In genomic region chr15:65071381-65071811, GRCh38 we compare ENCODE assay signal across 21 cellular contexts. TPM values are rescaled to one million over a fixed set of nuclear protein-coding genes. Genes with fewer than 3 reads are reported as not detected.
DNase-seq lines count a peak whose midpoint lies in the region; ATAC-seq and TF ChIP-seq lines count a peak whose summit lies in the region.
"Had no signal": no experiment of that assay in that cellular context is flagged by ENCODE, and none has a peak within 500 bp of the region (broad histone marks: within the 10 kb centered on the region; RNA-seq: fewer than 3 reads in every experiment).

No MANE protein-coding gene starts in this region.

- no CpG with 5 or more reads among the region's 5 CpGs for WGBS in gastroesophageal sphincter (ENCODE audit: low coverage in 1 of 2), 2 donors
- WGBS in testis, 2 donors: 20 to 39% methylated on average over 2 to 5 of the region's 5 CpGs

- H3K36me3 ChIP-seq in NT2/D1 (ENCODE audit: insufficient read depth, insufficient read length, low read length) (no peaks in the 10 kb centered on the region), gastroesophageal sphincter (no peaks in the 10 kb centered on the region), testis (ENCODE audit: low read depth, missing control alignments) (no peaks in the 10 kb centered on the region)
- H3K36me3 ChIP-seq in naive thymus-derived CD4-positive, alpha-beta T cell (ENCODE audit: control insufficient read depth in 2 of 3, insufficient read depth in 3 of 3, low read length in 3 of 3): no peaks in the 10 kb centered on the region

- intact Hi-C loops in testis (cut with DNase I; ENCODE audit: low total_unique reads): no loop called here
- intact Hi-C loops in naive thymus-derived CD4-positive, alpha-beta T cell (cut with micrococcal nuclease): no loop called here

- H3K27ac Mint-ChIP-seq in nephron: peak overlapping the region; percentile 89 to 99 (median 99)
- H3K27ac Mint-ChIP-seq in naive thymus-derived CD4-positive, alpha-beta T cell: no peak overlapping the region

- peak overlapping the region in 2 of 3 experiments; percentile 43 to 52 for H3K4me3 Mint-ChIP-seq in nephron
- H3K4me3 Mint-ChIP-seq in naive thymus-derived CD4-positive, alpha-beta T cell: no peak overlapping the region
- H3K4me3 Mint-ChIP-seq: brain had no signal

- TF ChIP-seq CTCF in gastroesophageal sphincter (IDR thresholded peaks at IDR 0.05) (no peak), nephron (IDR thresholded peaks at IDR 0.05; ENCODE audit: unreplicated experiment in 3 of 3) (no peak), testis (IDR thresholded peaks at IDR 0.05) (no peak)

- no peak overlapping the region for H3K4me3 ChIP-seq in NT2/D1 (ENCODE audit: insufficient read length, low read depth)
- no peak overlapping the region for H3K4me3 ChIP-seq in gastroesophageal sphincter
- no peak overlapping the region for H3K4me3 ChIP-seq in testis
- no peak overlapping the region for H3K4me3 ChIP-seq in naive thymus-derived CD4-positive, alpha-beta T cell (ENCODE audit: low read length)

- H3K9me3 ChIP-seq in NT2/D1 (ENCODE audit: insufficient read depth, low read length): peaks cover 9% of the 10 kb centered on the region; the same call in 1 of the 2 replicates
- H3K9me3 ChIP-seq in gastroesophageal sphincter: no peaks in the 10 kb centered on the region
- no peaks in the 10 kb centered on the region for H3K9me3 ChIP-seq in testis
- H3K9me3 ChIP-seq in naive thymus-derived CD4-positive, alpha-beta T cell (ENCODE audit: control insufficient read depth in 2 of 3, low read length in 3 of 3): no peaks in the 10 kb centered on the region

- H3K9ac ChIP-seq in NT2/D1 (ENCODE audit: insufficient read length, low read depth): peak overlapping the region; percentile 11

- H3K27me3 Mint-ChIP-seq in nephron (ENCODE audit: low read depth): peaks cover 14% of the 10 kb centered on the region
- peaks cover 18 to 32% (median 22%) of the 10 kb centered on the region in 5 donors for H3K27me3 Mint-ChIP-seq in naive thymus-derived CD4-positive, alpha-beta T cell

- POLR2A ChIA-PET in naive thymus-derived CD4-positive, alpha-beta T cell (lab: Charles Lee): no interaction called here

- peaks cover 63% of the 10 kb centered on the region for H3K4me1 Mint-ChIP-seq in nephron
- H3K4me1 Mint-ChIP-seq in naive thymus-derived CD4-positive, alpha-beta T cell: peaks cover 0 to 14% (median 10%) of the 10 kb centered on the region in 7 donors

- TF ChIP-seq POLR2A in gastroesophageal sphincter (IDR thresholded peaks at IDR 0.05): no peak
- TF ChIP-seq POLR2A in testis (IDR thresholded peaks at IDR 0.05): no peak

- TF ChIP-seq EP300 in gastroesophageal sphincter (IDR thresholded peaks at IDR 0.05): no peak

- H3K36me3 Mint-ChIP-seq in nephron (ENCODE audit: low read depth): no peaks in the 10 kb centered on the region
- no peaks in the 10 kb centered on the region for H3K36me3 Mint-ChIP-seq in naive thymus-derived CD4-positive, alpha-beta T cell
- H3K36me3 Mint-ChIP-seq: brain had no signal

- H3K27me3 ChIP-seq in NT2/D1 (ENCODE audit: insufficient read depth, insufficient read length): no peaks in the 10 kb centered on the region
- H3K27me3 ChIP-seq in gastroesophageal sphincter: peaks cover 5% of the 10 kb centered on the region
- H3K27me3 ChIP-seq in testis: no peaks in the 10 kb centered on the region
- H3K27me3 ChIP-seq in naive thymus-derived CD4-positive, alpha-beta T cell (ENCODE audit: control insufficient read depth in 2 of 2, insufficient read depth in 2 of 2, low read length in 2 of 2): peaks cover 0 to 3% of the 10 kb centered on the region in 2 donors

- peak; percentile 37 for ATAC-seq in gastroesophageal sphincter
- ATAC-seq in naive thymus-derived CD4-positive, alpha-beta T cell: no peak

- CTCF ChIA-PET in naive thymus-derived CD4-positive, alpha-beta T cell (lab: Charles Lee): no interaction called here

- peaks cover 6% of the 10 kb centered on the region for H3K4me1 ChIP-seq in NT2/D1 (ENCODE audit: insufficient read depth, insufficient read length)
- peaks cover 19 to 68% (median 38%) of the 10 kb centered on the region in 3 donors for H3K4me1 ChIP-seq in gastroesophageal sphincter
- H3K4me1 ChIP-seq in testis: peaks cover 35% of the 10 kb centered on the region
- no peaks in the 10 kb centered on the region for H3K4me1 ChIP-seq in naive thymus-derived CD4-positive, alpha-beta T cell (ENCODE audit: control insufficient read depth in 2 of 2, insufficient read depth in 2 of 2, low read length in 2 of 2)

- H3K9me3 Mint-ChIP-seq in nephron: no peaks in the 10 kb centered on the region
- no peaks in the 10 kb centered on the region for H3K9me3 Mint-ChIP-seq in naive thymus-derived CD4-positive, alpha-beta T cell

- no peak for DNase-seq in NT2/D1 (ENCODE audit: low read depth, low spot score)
- peak; percentile 81 for DNase-seq in testis
- no peak for DNase-seq in hippocampal formation (lab: John Stamatoyannopoulos, UW)
- no peak for DNase-seq in NCI-H774 (lab: John Stamatoyannopoulos, UW)
- DNase-seq in naive thymus-derived CD4-positive, alpha-beta T cell: no peak
- no peak for DNase-seq in GOT3 (lab: John Stamatoyannopoulos, UW)
- DNase-seq: activated CD4-positive, CD25-positive, alpha-beta regulatory T cell treated with anti-CD3 and anti-CD28 coated beads, Interleukin-2, amount 50 U/mL, for 72 hours; activated naive CD4-positive, alpha-beta T cell; AML-193; DMS153; effector CD8-positive, alpha-beta T cell; MM.1S; NCI-H187 treated with DMSO at 0.1 percent for 48 hours; NCI-H69; stimulated activated CD8-positive, alpha-beta memory T cell treated with anti-CD3 and anti-CD28 coated beads, Interleukin-4, amount 100 ng/mL, for 48 hours had no signal

- H3K27ac ChIP-seq in gastroesophageal sphincter: peak overlapping the region; percentile 89 to 99 (median 94)
- H3K27ac ChIP-seq in testis: peak overlapping the region; percentile 13 to 28
- H3K27ac ChIP-seq in naive thymus-derived CD4-positive, alpha-beta T cell (ENCODE audit: low read depth, low read length): no peak overlapping the region
- H3K27ac ChIP-seq: RWPE1 had no signal

RNA-seq across cellular contexts. Expression of gene RASL12, which starts 3.6 kb away (rescaled TPM):
- 100 to 1,000 TPM in 3 of 4 donors, 10 to 100 TPM in 1; 43.2 to 244 (median 179) TPM for total RNA-seq in gastroesophageal sphincter
- total RNA-seq in testis: 10 to 100 TPM; 64.7 to 75.2 TPM
- 43.9 TPM for polyA plus RNA-seq in testis (ENCODE audit: insufficient read depth, low read depth, low replicate concordance)
- not detected for total RNA-seq in naive thymus-derived CD4-positive, alpha-beta T cell
- not detected for polyA plus RNA-seq in naive thymus-derived CD4-positive, alpha-beta T cell
- total RNA-seq: renal cortical epithelial cell; T-helper 2 cell treated with Interferon-gamma antibody and Interleukin-4, amounts not matched to agents 100 ng/mL and 5 ng/mL, for 36 hours had no signal

RNA-seq across cellular contexts. Expression of gene KBTBD13, which starts 5.2 kb away (rescaled TPM):
- total RNA-seq in gastroesophageal sphincter: not detected
- 1 to 10 TPM; 2.4 to 3.4 TPM for total RNA-seq in testis
- 1.2 TPM for polyA plus RNA-seq in testis (ENCODE audit: insufficient read depth, low read depth, low replicate concordance)
- not detected for total RNA-seq in naive thymus-derived CD4-positive, alpha-beta T cell
- not detected for polyA plus RNA-seq in naive thymus-derived CD4-positive, alpha-beta T cell
- total RNA-seq: renal cortical epithelial cell; T-helper 2 cell treated with Interferon-gamma antibody and Interleukin-4, amounts not matched to agents 100 ng/mL and 5 ng/mL, for 36 hours had no signal

RNA-seq across cellular contexts. Expression of gene SLC51B, which starts 26.2 kb away (rescaled TPM):
- not detected for total RNA-seq in gastroesophageal sphincter
- 1 to 10 TPM; 1.1 to 3.8 TPM for total RNA-seq in testis
- 13.6 TPM for polyA plus RNA-seq in testis (ENCODE audit: insufficient read depth, low read depth, low replicate concordance)
- not detected for total RNA-seq in naive thymus-derived CD4-positive, alpha-beta T cell
- not detected for polyA plus RNA-seq in naive thymus-derived CD4-positive, alpha-beta T cell
- total RNA-seq: T-helper 2 cell treated with Interferon-gamma antibody and Interleukin-4, amounts not matched to agents 100 ng/mL and 5 ng/mL, for 36 hours had no signal

RNA-seq across cellular contexts. Expression of gene MTFMT, which starts 42.0 kb away (rescaled TPM):
- total RNA-seq in gastroesophageal sphincter (10 to 100 TPM; 21.1 to 36.9 (median 29.4) TPM), testis (10 to 100 TPM; 33.9 to 34.4 TPM)
- 12.1 TPM for polyA plus RNA-seq in testis (ENCODE audit: insufficient read depth, low read depth, low replicate concordance)
- 10 to 100 TPM in 4 of 5 experiments, 1 to 10 TPM in 1; 7.1 to 24.8 (median 12.7) TPM for total RNA-seq in naive thymus-derived CD4-positive, alpha-beta T cell
- polyA plus RNA-seq in naive thymus-derived CD4-positive, alpha-beta T cell: 10 to 100 TPM; 19.7 to 21.5 TPM

RNA-seq across cellular contexts. Expression of gene UBAP1L, which starts 43.6 kb away (rescaled TPM):
- 1 to 10 TPM in 3 of 4 donors, under 1 TPM in 1; 0.12 to 7.5 (median 3.0) TPM for total RNA-seq in gastroesophageal sphincter
- total RNA-seq in testis: 10 to 100 TPM; 11.3 to 12.1 TPM
- polyA plus RNA-seq in testis (ENCODE audit: insufficient read depth, low read depth, low replicate concordance): 3.7 TPM
- total RNA-seq in naive thymus-derived CD4-positive, alpha-beta T cell: 10 to 100 TPM in 4 of 5 experiments, 1 to 10 TPM in 1; 6.4 to 17.1 (median 13.5) TPM
- polyA plus RNA-seq in naive thymus-derived CD4-positive, alpha-beta T cell: under 1 TPM; 0.09 to 0.20 TPM

Comparison
In these comparisons a context has a peak if more than half of its experiments do, and no peak if none do; other contexts are left out.
1. H3K27ac Mint-ChIP-seq: peak in nephron (3 of 3); none in naive thymus-derived CD4-positive, alpha-beta T cell (0 of 9).
2. H3K4me3 Mint-ChIP-seq: peak in nephron (2 of 3); none in naive thymus-derived CD4-positive, alpha-beta T cell (0 of 10).
3. RNA of gene RASL12, which starts 3.6 kb away (total RNA-seq): 43.2 to 244 TPM in gastroesophageal sphincter and 64.7 to 75.2 TPM in testis; not detected in naive thymus-derived CD4-positive, alpha-beta T cell; every median in the first group is over 10 times any median in the second.